In genomic region chr5:155908543-155908942, GRCh38 we compare ENCODE assay signal across 29 cellular contexts.
"Had no signal": no experiment of that assay in that cellular context is flagged by ENCODE, and none has a peak within 500 bp of the region (broad histone marks: within the 10 kb centered on the region; RNA-seq: fewer than 3 reads in every experiment).

No MANE protein-coding gene starts in this region.

- H3K9me3 ChIP-seq: neutrophil, pancreas, psoas muscle, spleen, stomach, thoracic aorta, thyroid gland, tibial nerve, upper lobe of left lung, vagina had no signal

- H3K4me2 ChIP-seq: smooth muscle cell had no signal

- FAIRE-seq: pancreas, urothelium cell line had no signal

- DNase-seq: naive B cell; naive thymus-derived CD8-positive, alpha-beta T cell; nephron progenitor cell; nucleus accumbens; pancreas; posterior cingulate gyrus; psoas muscle; right cardiac atrium; spleen; stimulated activated CD4-positive, alpha-beta T cell treated with anti-CD3 and anti-CD28 coated beads, Interleukin-12 subunit alpha, Interleukin-12 subunit beta, amount 100 ng/mL, for 4 hours; stimulated activated CD4-positive, alpha-beta T cell treated with anti-CD3 and anti-CD28 coated beads, Interleukin-1b, Interleukin-23, amount 100 ng/mL, for 48 hours; stimulated activated CD4-positive, alpha-beta T cell treated with anti-CD3 and anti-CD28 coated beads, Interleukin-4, amount 100 ng/mL, for 1 hour; stimulated activated CD4-positive, alpha-beta T cell treated with anti-CD3 and anti-CD28 coated beads, Interleukin-4, amount 100 ng/mL, for 4 hours; stimulated activated CD8-positive, alpha-beta memory T cell treated with anti-CD3 and anti-CD28 coated beads, Interleukin-4, amount 100 ng/mL, for 48 hours; stimulated activated naive B cell treated with anti-CD40 and anti-IgM and Interleukin-4, amounts not matched to agents 10 μg/mL and 1 μg/mL and 100 μg/mL, for 72 hours; stimulated activated naive CD4-positive, alpha-beta T cell treated with Interleukin-2 at 50 U/mL for 16 hours; stomach; thyroid gland; trophoblast cell; upper lobe of left lung had no signal

- H3K4me3 ChIP-seq: pancreas, psoas muscle, skin epidermis, smooth muscle cell, spleen, stomach, thoracic aorta, thyroid gland, tibial nerve, upper lobe of left lung, vagina had no signal

- ATAC-seq: naive thymus-derived CD8-positive, alpha-beta T cell; natural killer cell treated with Interleukin-12 subunit alpha and Interleukin-12 subunit beta and Interleukin-15 and Interleukin-18, amount 100 ng/mL, for 72 hours; pancreas; psoas muscle; right cardiac atrium; sciatic nerve; stimulated activated naive B cell treated with anti-CD40 and anti-IgM and Interleukin-4, amounts not matched to agents 10 μg/mL and 1 μg/mL and 100 μg/mL, for 72 hours had no signal

- H3K4me1 ChIP-seq: pancreas, psoas muscle, spleen, stomach, thyroid gland, tibial nerve, upper lobe of left lung, vagina had no signal

- H3K36me3 ChIP-seq: neutrophil, pancreas, spleen, stomach, thoracic aorta, thyroid gland, tibial nerve, upper lobe of left lung, vagina had no signal

- H3K27ac ChIP-seq: neutrophil, pancreas, psoas muscle, skin epidermis, spleen, stomach, thoracic aorta, thyroid gland, tibial nerve, upper lobe of left lung, vagina had no signal

- H3K27me3 ChIP-seq: neutrophil, pancreas, spleen, stomach, thyroid gland, tibial nerve, upper lobe of left lung, vagina had no signal
